ENCODE assay signal across 9 cellular contexts in genomic region chr16:89192185-89193020, GRCh38. TPM values are rescaled to one million over a fixed set of nuclear protein-coding genes. Genes with fewer than 3 reads are reported as not detected.
DNase-seq lines count a peak whose midpoint lies in the region; ATAC-seq and TF ChIP-seq lines count a peak whose summit lies in the region.
"Not testable (repeated sequence)": the region's sequence is repeated elsewhere in the genome, so short reads cannot be mapped to it uniquely, and the experiment has no call there.
"Had no signal": no experiment of that assay in that cellular context is flagged by ENCODE, and none has a peak within 500 bp of the region (broad histone marks: within the 10 kb centered on the region; RNA-seq: fewer than 3 reads in every experiment).

No MANE protein-coding gene starts in this region.

- peak overlapping the region; percentile 71 for H2AFZ ChIP-seq in KMS-11 (ENCODE audit: low read depth)

- not testable (repeated sequence) for H3K4me1 ChIP-seq in KMS-11 (ENCODE audit: low read depth, poor library complexity, severe bottlenecking); iPS-20b (ENCODE audit: insufficient read depth, low read length); upper lobe of right lung

- not testable (repeated sequence) for H3K27me3 ChIP-seq in KMS-11 (ENCODE audit: insufficient read depth, low read depth); upper lobe of right lung
- peaks cover 34% of the 10 kb centered on the region for H3K27me3 ChIP-seq in iPS-20b (ENCODE audit: insufficient read depth, low read length)

- not testable (repeated sequence) for H3K79me2 ChIP-seq in KMS-11 (ENCODE audit: insufficient read depth, low read depth)

- peak; percentile 72 for ATAC-seq in upper lobe of right lung

- not testable (repeated sequence) for H3K9me3 ChIP-seq in iPS-20b (ENCODE audit: insufficient read depth, low read depth, low read length); upper lobe of right lung

- H3K9ac ChIP-seq in KMS-11, result peak overlapping the region; percentile 39; the same call in 1 of the 2 replicates
- not testable (repeated sequence) for H3K9ac ChIP-seq in iPS-20b (ENCODE audit: low read depth, low read length)

- not testable (repeated sequence) for H3K4me3 ChIP-seq in KMS-11 (IDR thresholded peaks at IDR 0.05; ENCODE audit: insufficient read depth, low read depth, low read length)
- peak overlapping the region; percentile 59; the same call in 1 of the 2 replicates for H3K4me3 ChIP-seq in iPS-20b (ENCODE audit: low read length)
- peak overlapping the region; percentile 60 for H3K4me3 ChIP-seq in skeletal muscle cell (ENCODE audit: low read depth, low read length)
- peak overlapping the region; percentile 51 for H3K4me3 ChIP-seq in upper lobe of right lung

- H4K20me1 ChIP-seq in KMS-11 (ENCODE audit: insufficient read depth), result not testable (repeated sequence)

- not testable (repeated sequence) for TF ChIP-seq CTCF in KMS-11 (conservative IDR thresholded peaks at IDR 0.05; ENCODE audit: low read depth, low read length); upper lobe of right lung (IDR thresholded peaks at IDR 0.05)

- DNase-seq in GDM1 (lab: John Stamatoyannopoulos, UW) (peak; percentile 92), SHP77 (lab: John Stamatoyannopoulos, UW) (peak; percentile 53 to 59), dermis blood vessel endothelial cell (peak; percentile 97), skeletal muscle cell (ENCODE audit: low read depth) (peak; percentile 70), upper lobe of right lung (peak; percentile 93)
- DNase-seq in activated CD8-positive, alpha-beta memory T cell treated with anti-CD3 and anti-CD28 coated beads, Interleukin-2, amount 50 U/mL, for 24 hours (ENCODE audit: extremely low read depth), result peak; percentile 45

- not testable (repeated sequence) for H3K27ac ChIP-seq in KMS-11; iPS-20b (ENCODE audit: low read length); upper lobe of right lung

- not testable (repeated sequence) for H3K36me3 ChIP-seq in KMS-11 (ENCODE audit: insufficient read depth); iPS-20b (ENCODE audit: insufficient read depth, low read depth, low read length); upper lobe of right lung

- peak overlapping the region; percentile 45; the same call in 1 of the 2 replicates for H3K4me2 ChIP-seq in KMS-11

- intact Hi-C loops in upper lobe of right lung (cut with DNase I), result not testable (repeated sequence)

RNA-seq across cellular contexts. Expression of gene SLC22A31, which starts 7.9 kb away (rescaled TPM):
- 0.23 TPM in 1 of 2 replicates, not detected in the other for total RNA-seq in dermis blood vessel endothelial cell
- total RNA-seq in upper lobe of right lung, result 136 TPM

RNA-seq across cellular contexts. Expression of gene CDH15, which starts 20.9 kb away (rescaled TPM):
- total RNA-seq in dermis blood vessel endothelial cell, result 0.05 TPM in 1 of 2 replicates, not detected in the other
- total RNA-seq in upper lobe of right lung, result 0.43 TPM
- total RNA-seq: T-helper 1 cell treated with Interleukin-12 subunit alpha and Interleukin-12 subunit beta and Interleukin-4 antibody, amounts not matched to agents 30 ng/mL and 1 ng/mL, for 36 hours had no signal

RNA-seq across cellular contexts. Expression of gene ZNF778, which starts 25.1 kb away (rescaled TPM):
- total RNA-seq in dermis blood vessel endothelial cell (21.5 and 59.9 TPM in 2 replicates), upper lobe of right lung (10.3 TPM)

Comparison
In these comparisons a context has a peak if more than half of its experiments do, and no peak if none do; other contexts are left out.
1. DNase-seq: peak in every context shown above with its lines; median percentile 97 in dermis blood vessel endothelial cell; 93 in upper lobe of right lung; 92 in GDM1; 70 in skeletal muscle cell; 56 in SHP77; 45 in activated CD8-positive, alpha-beta memory T cell treated with anti-CD3 and anti-CD28 coated beads, Interleukin-2, amount 50 U/mL, for 24 hours.
2. RNA of gene SLC22A31, which starts 7.9 kb away (total RNA-seq): 136 TPM in upper lobe of right lung (single experiment); 0.23 TPM in dermis blood vessel endothelial cell; every median in the first group is over 100 times any median in the second.